Comparison of ENCODE assay signal across 8 cellular contexts in genomic region chr1:45493116-45493697, GRCh38. TPM values are rescaled to one million over a fixed set of nuclear protein-coding genes. Genes with fewer than 3 reads are reported as not detected.
DNase-seq lines count a peak whose midpoint lies in the region; ATAC-seq and TF ChIP-seq lines count a peak whose summit lies in the region.

No MANE protein-coding gene starts in this region.

- H3K36me3 Mint-ChIP-seq in memory B cell (peaks cover 2% of the 10 kb centered on the region), type B pancreatic cell (no peaks in the 10 kb centered on the region)

- H3K27ac ChIP-seq in cardiac muscle cell: no peak overlapping the region
- no peak overlapping the region for H3K27ac ChIP-seq in right cardiac atrium (ENCODE audit: low read length)

- TF ChIP-seq CTCF in cardiac muscle cell (IDR thresholded peaks at IDR 0.05; ENCODE audit: low read depth, low read length) (peak; percentile 58), type B pancreatic cell (conservative IDR thresholded peaks at IDR 0.05) (peak; percentile 77)

- H3K9me3 Mint-ChIP-seq in memory B cell (no peaks in the 10 kb centered on the region), type B pancreatic cell (no peaks in the 10 kb centered on the region)

- H3K27me3 ChIP-seq in cardiac muscle cell (no peaks in the 10 kb centered on the region), right cardiac atrium (ENCODE audit: control insufficient read depth, insufficient read depth) (no peaks in the 10 kb centered on the region)

- H3K9me3 ChIP-seq in cardiac muscle cell (ENCODE audit: low read depth) (no peaks in the 10 kb centered on the region), right cardiac atrium (ENCODE audit: control insufficient read depth, low read length) (no peaks in the 10 kb centered on the region)

- DNase-seq in cardiac muscle cell (ENCODE audit: low read depth in 1 of 2, low spot score in 1 of 2): peak; percentile 68 to 73
- DNase-seq in right cardiac atrium: no peak
- peak; percentile 68 for DNase-seq in NCI-H1092 treated with DMSO at 0.1 percent for 48 hours (lab: John Stamatoyannopoulos, UW)
- peak; percentile 32 for DNase-seq in T-helper 9 cell
- DNase-seq in cerebellar cortex (ENCODE audit: low spot score): peak; percentile 77
- DNase-seq in memory B cell (ENCODE audit: low spot score in 2 of 2): peak; percentile 53 to 56
- no peak for DNase-seq in type B pancreatic cell (ENCODE audit: extremely low spot score, unreplicated experiment)

- H3K4me1 ChIP-seq in cardiac muscle cell (ENCODE audit: low read depth): peaks cover 5% of the 10 kb centered on the region
- peaks cover 2% of the 10 kb centered on the region for H3K4me1 ChIP-seq in right cardiac atrium (ENCODE audit: control insufficient read depth, insufficient read depth, low read length)

- H3K4me3 ChIP-seq in cardiac muscle cell: no peak overlapping the region
- H3K4me3 ChIP-seq in right cardiac atrium (ENCODE audit: low read length): no peak overlapping the region

- H3K27ac Mint-ChIP-seq in memory B cell (no peak overlapping the region), type B pancreatic cell (no peak overlapping the region)

- no peaks in the 10 kb centered on the region for H3K36me3 ChIP-seq in cardiac muscle cell

- H3K27me3 Mint-ChIP-seq in memory B cell (no peaks in the 10 kb centered on the region), type B pancreatic cell (peaks cover 11% of the 10 kb centered on the region)

- no peak overlapping the region for H3K4me3 Mint-ChIP-seq in memory B cell
- peak overlapping the region; percentile 27 for H3K4me3 Mint-ChIP-seq in type B pancreatic cell

- intact Hi-C loops in right cardiac atrium (cut with DNase I): loop anchor here in 3 of 4 donors (2.0 to 10.0 kb wide), 4 partner anchors 132 to 748 kb away; partner anchors contain the start of genes HECTD3 (in 2 of the 3) and UROD (in 2 of the 3)

- WGBS in right cardiac atrium: 67% methylated on average over 2 of the region's 2 CpGs

- H3K4me1 Mint-ChIP-seq in memory B cell (peaks cover 15% of the 10 kb centered on the region), type B pancreatic cell (ENCODE audit: unreplicated experiment) (no peaks in the 10 kb centered on the region)

- no peak for ATAC-seq in right cardiac atrium
- no peak for ATAC-seq in memory B cell (ENCODE audit: low read depth)
- ATAC-seq in GM21717 (IDR thresholded peaks at IDR 0.05; ENCODE audit: unreplicated experiment): no peak

RNA-seq across cellular contexts. Expression of gene TESK2, which starts 2.2 kb away (rescaled TPM):
- total RNA-seq in cardiac muscle cell (7.8 and 13.9 TPM in 2 replicates), right cardiac atrium (1 to 10 TPM; 1.6 to 4.7 (median 4.2) TPM), type B pancreatic cell (ENCODE audit: low replicate concordance) (6.7 and 7.9 TPM in 2 replicates)
- polyA plus RNA-seq in cardiac muscle cell (8.3 and 8.4 TPM in 2 replicates), right cardiac atrium (1.6 TPM)

RNA-seq across cellular contexts. Expression of gene CCDC163, which starts 6.7 kb away (rescaled TPM):
- 2.1 and 2.4 TPM in 2 replicates for total RNA-seq in cardiac muscle cell
- polyA plus RNA-seq in cardiac muscle cell: 2.1 and 4.9 TPM in 2 replicates
- total RNA-seq in right cardiac atrium: 10 to 100 TPM in 2 of 4 donors, 1 to 10 TPM in 2; 2.5 to 13.9 (median 11.0) TPM
- 7.3 TPM for polyA plus RNA-seq in right cardiac atrium
- 1.0 and 2.0 TPM in 2 replicates for total RNA-seq in type B pancreatic cell (ENCODE audit: low replicate concordance)

RNA-seq across cellular contexts. Expression of gene MMACHC, which starts 6.9 kb away (rescaled TPM):
- total RNA-seq in cardiac muscle cell (8.2 and 10.0 TPM in 2 replicates), right cardiac atrium (10 to 100 TPM; 15.7 to 32.0 (median 26.2) TPM), type B pancreatic cell (ENCODE audit: low replicate concordance) (8.0 and 12.7 TPM in 2 replicates)
- polyA plus RNA-seq in cardiac muscle cell (1.8 and 6.0 TPM in 2 replicates), right cardiac atrium (12.8 TPM)

RNA-seq across cellular contexts. Expression of gene PRDX1, which starts 28.5 kb away (rescaled TPM):
- total RNA-seq in cardiac muscle cell (526 and 782 TPM in 2 replicates), right cardiac atrium (100 to 1,000 TPM; 548 to 884 (median 710) TPM), type B pancreatic cell (ENCODE audit: low replicate concordance) (255 and 335 TPM in 2 replicates)
- polyA plus RNA-seq in cardiac muscle cell (1,545 and 1,744 TPM in 2 replicates), right cardiac atrium (1,153 TPM)

RNA-seq across cellular contexts. Expression of gene AKR1A1, which starts 57.4 kb away (rescaled TPM):
- total RNA-seq in cardiac muscle cell: 145 and 187 TPM in 2 replicates
- polyA plus RNA-seq in cardiac muscle cell: 291 and 311 TPM in 2 replicates
- 100 to 1,000 TPM in 1 of 4 donors, 10 to 100 TPM in 3; 67.3 to 106 (median 90.7) TPM for total RNA-seq in right cardiac atrium
- polyA plus RNA-seq in right cardiac atrium: 75.0 TPM
- total RNA-seq in type B pancreatic cell (ENCODE audit: low replicate concordance): 179 and 185 TPM in 2 replicates

Comparison
In these comparisons a context has a peak if more than half of its experiments do, and no peak if none do; other contexts are left out.
1. DNase-seq: peak in cardiac muscle cell (2 of 2), NCI-H1092 treated with DMSO at 0.1 percent for 48 hours (single experiment), T-helper 9 cell (single experiment), cerebellar cortex (single experiment) and memory B cell (2 of 2); none in right cardiac atrium (0 of 3) and type B pancreatic cell (single experiment).